ENCODE assay signal across 7 cellular contexts in genomic region chr2:176963888-176964287, GRCh38.
"Had no signal": no experiment of that assay in that cellular context is flagged by ENCODE, and none has a peak within 500 bp of the region (broad histone marks: within the 10 kb centered on the region; RNA-seq: fewer than 3 reads in every experiment).

No MANE protein-coding gene starts in this region.

- H3K4me3 ChIP-seq: GM23248, HAP-1 had no signal

- FAIRE-seq: HTR-8/SVneo had no signal

- H3K4me1 ChIP-seq: HAP-1 had no signal

- ATAC-seq: HCT116 had no signal

- H3K36me3 ChIP-seq: HAP-1 had no signal

- DNase-seq: GM23248, GOT3, H7, KG1 had no signal

- H3K27ac ChIP-seq: GM23248 had no signal

- H3K9ac ChIP-seq: GM23248 had no signal

- H2AFZ ChIP-seq: GM23248 had no signal

- H3K9me3 ChIP-seq: HAP-1 had no signal
